ENCODE assay signal across 11 cellular contexts in genomic region chr22:46596819-46597218, GRCh38. TPM values are rescaled to one million over a fixed set of nuclear protein-coding genes. Genes with fewer than 3 reads are reported as not detected.
A peak's percentile ranks its signal among the peaks of the same experiment; 100 is the strongest.
DNase-seq lines count a peak whose midpoint lies in the region; ATAC-seq and TF ChIP-seq lines count a peak whose summit lies in the region.
"Had no signal": no experiment of that assay in that cellular context is flagged by ENCODE, and none has a peak within 500 bp of the region (broad histone marks: within the 10 kb centered on the region; RNA-seq: fewer than 3 reads in every experiment).

No MANE protein-coding gene starts in this region.

- H3K4me1 Mint-ChIP-seq in Caco-2 (ENCODE audit: low read depth, unreplicated experiment) (peaks cover 10% of the 10 kb centered on the region), neural progenitor cell (peaks cover 22% of the 10 kb centered on the region), natural killer cell (peaks cover 19 to 37% of the 10 kb centered on the region in 2 donors)

- no peak overlapping the region for H3K9ac ChIP-seq in neural progenitor cell

- H3K27ac Mint-ChIP-seq in Caco-2 (ENCODE audit: unreplicated experiment) (peak overlapping the region; percentile 86), neural progenitor cell (no peak overlapping the region), natural killer cell (no peak overlapping the region)
- H3K27ac Mint-ChIP-seq: CD8-positive, alpha-beta T cell had no signal

- POLR2A ChIA-PET in Caco-2 (lab: Charles Lee), result no interaction called here

- no peaks in the 10 kb centered on the region for H3K79me2 ChIP-seq in neural progenitor cell (ENCODE audit: low read depth)

- H3K9me3 ChIP-seq in Caco-2 (no peaks in the 10 kb centered on the region), body of pancreas (no peaks in the 10 kb centered on the region), neural progenitor cell (ENCODE audit: low read depth) (no peaks in the 10 kb centered on the region), psoas muscle (no peaks in the 10 kb centered on the region)

- TF ChIP-seq CTCF in Caco-2 (IDR thresholded peaks at IDR 0.05; ENCODE audit: insufficient read depth in 1 of 2, low read depth in 1 of 2, low read length in 1 of 2, severe bottlenecking in 1 of 2, unreplicated experiment in 1 of 2) (peak; percentile 65 to 89), body of pancreas (IDR thresholded peaks at IDR 0.05) (peak; percentile 32 to 72 (median 71)), neural progenitor cell (IDR thresholded peaks at IDR 0.05) (no peak), psoas muscle (IDR thresholded peaks at IDR 0.05) (no peak), natural killer cell (IDR thresholded peaks at IDR 0.05) (no peak)

- H3K9me3 Mint-ChIP-seq in Caco-2 (ENCODE audit: unreplicated experiment) (no peaks in the 10 kb centered on the region), neural progenitor cell (no peaks in the 10 kb centered on the region), natural killer cell (no peaks in the 10 kb centered on the region)
- H3K9me3 Mint-ChIP-seq: CD8-positive, alpha-beta T cell; IgD-negative memory B cell had no signal

- intact Hi-C loops in Caco-2 (cut with micrococcal nuclease; ENCODE audit: unreplicated experiment), result no loop called here
- intact Hi-C loops in body of pancreas (cut with DNase I), result loop anchor here (5.0 kb wide), 1 partner anchor 45 kb away; no protein-coding TSS in a partner anchor
- intact Hi-C loops in psoas muscle (cut with DNase I), result loop anchor here (5.0 kb wide), 2 partner anchors 35 to 40 kb away; no protein-coding TSS in a partner anchor
- intact Hi-C loops in natural killer cell (cut with micrococcal nuclease), result no loop called here

- peak in 1 of 3 donors; percentile 11 for TF ChIP-seq POLR2A in body of pancreas (IDR thresholded peaks at IDR 0.05)

- peaks cover 17% of the 10 kb centered on the region for H3K4me1 ChIP-seq in Caco-2
- peaks cover 33% of the 10 kb centered on the region for H3K4me1 ChIP-seq in body of pancreas
- H3K4me1 ChIP-seq in neural progenitor cell, result no peaks in the 10 kb centered on the region
- H3K4me1 ChIP-seq in psoas muscle, result peaks cover 32% of the 10 kb centered on the region

- peak overlapping the region; percentile 59 for H3K4me3 Mint-ChIP-seq in Caco-2 (ENCODE audit: unreplicated experiment)
- H3K4me3 Mint-ChIP-seq in neural progenitor cell, result no peak overlapping the region
- H3K4me3 Mint-ChIP-seq in natural killer cell, result no peak overlapping the region
- H3K4me3 Mint-ChIP-seq: CD8-positive, alpha-beta T cell; IgD-negative memory B cell had no signal

- peak; percentile 94 for ATAC-seq in body of pancreas
- no peak for ATAC-seq in psoas muscle
- no peak for ATAC-seq in natural killer cell
- ATAC-seq: CD8-positive, alpha-beta T cell had no signal

- 16% methylated on average over 5 to 7 of the region's 7 CpGs for WGBS in body of pancreas, 2 donors
- 85 to 96% (median 87%) methylated on average over 7 of the region's 7 CpGs for WGBS in psoas muscle, 3 donors

- H3K27ac ChIP-seq in body of pancreas (peak overlapping the region; percentile 62 to 78 (median 65)), neural progenitor cell (no peak overlapping the region), psoas muscle (no peak overlapping the region)

- H3F3A ChIP-seq in neural progenitor cell (ENCODE audit: low read depth), result no peaks in the 10 kb centered on the region

- H3K27me3 ChIP-seq in Caco-2 (replicated peaks; ENCODE audit: control insufficient read depth, insufficient read depth, low read length) (no peaks in the 10 kb centered on the region), body of pancreas (no peaks in the 10 kb centered on the region), neural progenitor cell (no peaks in the 10 kb centered on the region), psoas muscle (ENCODE audit: insufficient read depth in 3 of 3, low read length in 2 of 3) (no peaks in the 10 kb centered on the region)

- H3K36me3 ChIP-seq in Caco-2 (ENCODE audit: control insufficient read depth, insufficient read depth, low read length) (no peaks in the 10 kb centered on the region), body of pancreas (replicated peaks in 1 of 2; ENCODE audit: insufficient read depth in 1 of 2, low read depth in 2 of 2) (no peaks in the 10 kb centered on the region), neural progenitor cell (no peaks in the 10 kb centered on the region), psoas muscle (ENCODE audit: insufficient read depth in 1 of 2, low read depth in 1 of 2) (no peaks in the 10 kb centered on the region)

- H3K4me2 ChIP-seq in neural progenitor cell, result no peak overlapping the region

- no peak overlapping the region for H3K4me3 ChIP-seq in Caco-2 (ENCODE audit: low read depth, low read length)
- no peak overlapping the region for H3K4me3 ChIP-seq in body of pancreas
- no peak overlapping the region for H3K4me3 ChIP-seq in neural progenitor cell
- no peak overlapping the region for H3K4me3 ChIP-seq in psoas muscle

- H2AFZ ChIP-seq in neural progenitor cell (replicated peaks), result no peak overlapping the region

- no TSS peak for BruUV-seq in Caco-2 (replicated peaks; lab: Mats Ljungman, UMichigan)

- H3K27me3 Mint-ChIP-seq in Caco-2 (ENCODE audit: insufficient read depth, unreplicated experiment), result no peaks in the 10 kb centered on the region
- peaks cover 2% of the 10 kb centered on the region for H3K27me3 Mint-ChIP-seq in neural progenitor cell (ENCODE audit: insufficient read depth, low read depth)
- no peaks in the 10 kb centered on the region for H3K27me3 Mint-ChIP-seq in natural killer cell (ENCODE audit: low read depth in 2 of 2)

- peaks cover 11% of the 10 kb centered on the region for H4K20me1 ChIP-seq in neural progenitor cell (ENCODE audit: low read depth)

- DNase-seq in Caco-2, result peak; percentile 93 to 95
- peak; percentile 68 for DNase-seq in NCI-H1105 treated with DMSO at 0.1 percent for 48 hours (lab: John Stamatoyannopoulos, UW)
- peak; percentile 92 to 96 (median 96) for DNase-seq in body of pancreas
- DNase-seq in mucosa of gallbladder (ENCODE audit: low spot score), result peak; percentile 90
- no peak for DNase-seq in MV-4-11 (lab: John Stamatoyannopoulos, UW)
- no peak for DNase-seq in neural progenitor cell (ENCODE audit: low spot score)
- no peak for DNase-seq in psoas muscle
- no peak for DNase-seq in natural killer cell
- DNase-seq: stimulated activated naive CD4-positive, alpha-beta T cell had no signal

- H3K36me3 Mint-ChIP-seq in Caco-2 (ENCODE audit: insufficient read depth, unreplicated experiment) (peaks cover 8% of the 10 kb centered on the region), neural progenitor cell (no peaks in the 10 kb centered on the region), natural killer cell (no peaks in the 10 kb centered on the region)
- H3K36me3 Mint-ChIP-seq: CD8-positive, alpha-beta T cell had no signal

- CTCF ChIA-PET in Caco-2 (lab: Charles Lee), result interaction anchor here (0.6 to 1.2 kb wide), 4 partner anchors 9 to 80 kb away, joined by 3 to 6 read pairs (median 4); no protein-coding TSS in a partner anchor

RNA-seq across cellular contexts. Expression of gene GRAMD4, which starts 23.4 kb away (rescaled TPM):
- total RNA-seq in Caco-2 (2022), result 20.8 and 23.4 TPM in 2 replicates
- total RNA-seq in body of pancreas, result 10 to 100 TPM; 29.3 to 62.3 TPM
- total RNA-seq in mucosa of gallbladder, result 142 TPM
- total RNA-seq in neural progenitor cell (ENCODE audit: low replicate concordance), result 30.2 and 32.2 TPM in 2 replicates
- total RNA-seq in psoas muscle, result 10 to 100 TPM; 17.8 to 39.3 (median 36.9) TPM
- 10 to 100 TPM; 11.3 to 16.6 (median 11.3) TPM for polyA plus RNA-seq in psoas muscle
- total RNA-seq in natural killer cell, result 10 to 100 TPM; 30.0 to 78.5 (median 41.6) TPM

RNA-seq across cellular contexts. Expression of gene CELSR1, which starts 59.4 kb away (rescaled TPM):
- total RNA-seq in Caco-2 (2022) (29.5 and 33.2 TPM in 2 replicates), body of pancreas (1 to 10 TPM in 1 of 2 donors, under 1 TPM in 1; 0.66 to 3.6 TPM), mucosa of gallbladder (6.7 TPM), neural progenitor cell (ENCODE audit: low replicate concordance) (12.3 and 18.0 TPM in 2 replicates), psoas muscle (under 1 TPM; 0.10 to 0.39 (median 0.20) TPM), natural killer cell (1 to 10 TPM in 2 of 3 donors, under 1 TPM in 1; 0.89 to 3.9 (median 1.9) TPM)
- under 1 TPM; 0.09 to 0.18 (median 0.18) TPM for polyA plus RNA-seq in psoas muscle

Comparison
In these comparisons a context has a peak if more than half of its experiments do, and no peak if none do; other contexts are left out.
1. DNase-seq: peak in Caco-2 (2 of 2), NCI-H1105 treated with DMSO at 0.1 percent for 48 hours (single experiment), body of pancreas (4 of 4) and mucosa of gallbladder (single experiment); none in MV-4-11 (single experiment), neural progenitor cell (single experiment), psoas muscle (0 of 2) and natural killer cell (single experiment).
2. CTCF ChIP-seq: peak in Caco-2 (2 of 2) and body of pancreas (7 of 7); none in neural progenitor cell (single experiment), psoas muscle (single experiment) and natural killer cell (single experiment).
3. H3K27ac ChIP-seq: peak in body of pancreas (4 of 4); none in neural progenitor cell (single experiment) and psoas muscle (single experiment).
4. intact Hi-C loops: an anchor here in body of pancreas (5.0 kb wide) and psoas muscle (5.0 kb wide); none called in Caco-2 and natural killer cell.